Comparison of ENCODE assay signal across 30 cellular contexts in the genomic region with DNA sequence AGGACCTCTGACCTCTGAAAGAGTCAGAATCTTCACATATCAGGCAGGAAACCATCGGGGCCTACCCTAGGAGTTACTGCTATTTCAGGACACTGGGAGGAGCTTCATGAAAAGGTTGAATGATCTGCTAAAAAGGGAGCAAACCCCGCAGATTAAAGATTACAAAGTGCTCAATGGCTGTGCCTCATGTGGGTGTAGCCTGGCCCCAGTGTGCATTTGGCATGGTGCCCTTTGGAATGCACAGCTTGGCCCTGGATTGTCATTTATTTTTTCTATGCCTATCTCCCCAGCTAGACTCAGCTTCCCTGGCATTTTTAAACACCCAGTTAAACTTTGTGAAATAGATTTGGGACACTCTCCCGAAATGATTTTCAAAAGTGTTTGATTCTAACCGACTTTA.
"Had no signal": no experiment of that assay in that cellular context is flagged by ENCODE, and none has a peak within 500 bp of the region (broad histone marks: within the 10 kb centered on the region; RNA-seq: fewer than 3 reads in every experiment).

No MANE protein-coding gene starts in this region.

- H3K27ac ChIP-seq: adrenal gland, body of pancreas, cardiac muscle cell, heart left ventricle, neutrophil, stomach, tibial artery, WERI-Rb-1 had no signal

- DNase-seq: activated CD4-positive, alpha-beta memory T cell treated with anti-CD3 and anti-CD28 coated beads for 36 hours; activated CD4-positive, alpha-beta T cell treated with anti-CD3 and anti-CD28 coated beads for 48 hours; activated CD8-positive, alpha-beta memory T cell treated with anti-CD3 and anti-CD28 coated beads, Interleukin-2, amount 50 U/mL, for 4 hours; activated effector memory CD4-positive, alpha-beta T cell treated with anti-CD3 and anti-CD28 coated beads, Interleukin-2, amount 50 U/mL, for 16 hours; activated naive CD4-positive, alpha-beta T cell treated with anti-CD3 and anti-CD28 coated beads for 36 hours; activated naive CD8-positive, alpha-beta T cell treated with anti-CD3 and anti-CD28 coated beads for 36 hours; activated T-cell treated with anti-CD3 and anti-CD28 coated beads, Interleukin-2, amount 50 U/mL, for 1 hour; adrenal gland; aorta; body of pancreas; heart left ventricle; hypothalamus; immature natural killer cell; left ventricle myocardium superior; mammary epithelial cell; stimulated activated CD4-positive, alpha-beta T cell treated with anti-CD3 and anti-CD28 coated beads, Interleukin-1b, Interleukin-23, amount 100 ng/mL, for 48 hours; stimulated activated CD4-positive, alpha-beta T cell treated with anti-CD3 and anti-CD28 coated beads, Interleukin-4, amount 100 ng/mL, for 4 hours; stimulated activated CD8-positive, alpha-beta memory T cell treated with anti-CD3 and anti-CD28 coated beads, Interleukin-4, amount 100 ng/mL, for 48 hours; stimulated activated naive B cell treated with anti-CD40 and anti-IgM and Interleukin-4, amounts not matched to agents 10 μg/mL and 1 μg/mL and 100 μg/mL, for 72 hours; stomach; T-helper 17 cell; T1000; tibial artery; WERI-Rb-1 had no signal

- H3K4me2 ChIP-seq: smooth muscle cell had no signal

- H3K36me3 ChIP-seq: adrenal gland, cardiac muscle cell, heart left ventricle, neutrophil, stomach, tibial artery, WERI-Rb-1 had no signal

- H3K27me3 ChIP-seq: adrenal gland, body of pancreas, cardiac muscle cell, heart left ventricle, neutrophil, stomach, tibial artery had no signal

- H3K9me3 ChIP-seq: adrenal gland, body of pancreas, heart left ventricle, neutrophil, tibial artery had no signal

- H3K9me3 Mint-ChIP-seq: nephron; stimulated activated naive B cell treated with anti-CD40 and anti-IgM and Interleukin-4, amounts not matched to agents 10 μg/mL and 1 μg/mL and 100 μg/mL, for 72 hours had no signal

- H3K4me1 Mint-ChIP-seq: activated naive CD8-positive, alpha-beta T cell treated with anti-CD3 and anti-CD28 coated beads for 36 hours; immature natural killer cell; stimulated activated naive B cell treated with anti-CD40 and anti-IgM and Interleukin-4, amounts not matched to agents 10 μg/mL and 1 μg/mL and 100 μg/mL, for 72 hours; T-helper 17 cell had no signal

- H3K4me3 ChIP-seq: adrenal gland, body of pancreas, cardiac muscle cell, heart left ventricle, smooth muscle cell, stomach, tibial artery had no signal

- H3K27ac Mint-ChIP-seq: activated CD4-positive, alpha-beta memory T cell treated with anti-CD3 and anti-CD28 coated beads for 36 hours; activated naive CD4-positive, alpha-beta T cell treated with anti-CD3 and anti-CD28 coated beads for 36 hours; activated naive CD8-positive, alpha-beta T cell treated with anti-CD3 and anti-CD28 coated beads for 36 hours; activated T-helper 1 cell treated with anti-CD3 and anti-CD28 coated beads, Interleukin-12 subunit alpha, Interleukin-12 subunit beta, Interleukin-2, Interleukin-4 antibody, amounts not matched to agents 30 ng/mL and 10 ng/mL and 1 ng/mL, durations not matched to agents 14 hours and 24 hours and 36 hours; immature natural killer cell; nephron; stimulated activated naive B cell treated with anti-CD40 and anti-IgM and Interleukin-4, amounts not matched to agents 10 μg/mL and 1 μg/mL and 100 μg/mL, for 72 hours; T-helper 17 cell had no signal

- H3K4me1 ChIP-seq: adrenal gland, stomach, tibial artery had no signal

- ATAC-seq: activated CD4-positive, CD25-positive, alpha-beta regulatory T cell treated with anti-CD3 and anti-CD28 coated beads, Interleukin-2, amount 50 U/mL, for 24 hours; body of pancreas; heart left ventricle; left ventricle myocardium superior; stimulated activated naive B cell treated with anti-CD40 and anti-IgM and Interleukin-4, amounts not matched to agents 10 μg/mL and 1 μg/mL and 100 μg/mL, for 72 hours; T-helper 17 cell had no signal

- H3K27me3 Mint-ChIP-seq: activated CD4-positive, alpha-beta memory T cell treated with anti-CD3 and anti-CD28 coated beads for 36 hours; activated naive CD8-positive, alpha-beta T cell treated with anti-CD3 and anti-CD28 coated beads for 36 hours; stimulated activated naive B cell treated with anti-CD40 and anti-IgM and Interleukin-4, amounts not matched to agents 10 μg/mL and 1 μg/mL and 100 μg/mL, for 72 hours; T-helper 17 cell had no signal

- H3K36me3 Mint-ChIP-seq: activated CD4-positive, alpha-beta memory T cell treated with anti-CD3 and anti-CD28 coated beads for 36 hours; activated naive CD8-positive, alpha-beta T cell treated with anti-CD3 and anti-CD28 coated beads for 36 hours; immature natural killer cell; stimulated activated naive B cell treated with anti-CD40 and anti-IgM and Interleukin-4, amounts not matched to agents 10 μg/mL and 1 μg/mL and 100 μg/mL, for 72 hours had no signal

- H3K4me3 Mint-ChIP-seq: activated CD4-positive, alpha-beta memory T cell treated with anti-CD3 and anti-CD28 coated beads for 36 hours; activated naive CD4-positive, alpha-beta T cell treated with anti-CD3 and anti-CD28 coated beads for 36 hours; activated naive CD8-positive, alpha-beta T cell treated with anti-CD3 and anti-CD28 coated beads for 36 hours; activated T-helper 1 cell treated with anti-CD3 and anti-CD28 coated beads, Interleukin-12 subunit alpha, Interleukin-12 subunit beta, Interleukin-2, Interleukin-4 antibody, amounts not matched to agents 30 ng/mL and 10 ng/mL and 1 ng/mL, durations not matched to agents 14 hours and 24 hours and 36 hours; immature natural killer cell; nephron; stimulated activated naive B cell treated with anti-CD40 and anti-IgM and Interleukin-4, amounts not matched to agents 10 μg/mL and 1 μg/mL and 100 μg/mL, for 72 hours; T-helper 17 cell had no signal
